12 cellular contexts compared by ENCODE assay signal in the genomic region with DNA sequence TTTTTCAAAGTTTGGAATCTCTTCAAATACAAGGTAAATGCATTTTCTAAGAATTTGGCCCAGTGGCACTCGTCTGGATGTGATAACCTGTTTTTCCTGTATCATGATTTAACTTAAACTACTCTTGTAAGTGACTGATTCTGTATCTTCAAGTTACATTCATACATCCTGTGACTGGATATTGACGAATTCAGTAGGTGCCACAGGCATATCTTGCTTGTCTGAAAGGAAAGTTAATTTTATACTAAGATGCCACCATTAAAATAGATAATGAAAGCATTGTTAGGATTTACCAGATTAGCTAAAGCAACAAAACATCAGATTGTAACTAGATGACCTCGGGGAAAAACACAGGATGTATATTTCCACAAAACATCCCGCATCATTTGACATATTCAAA.
DNase-seq lines count a peak whose midpoint lies in the region; ATAC-seq and TF ChIP-seq lines count a peak whose summit lies in the region.
"Had no signal": no experiment of that assay in that cellular context is flagged by ENCODE, and none has a peak within 500 bp of the region (broad histone marks: within the 10 kb centered on the region; RNA-seq: fewer than 3 reads in every experiment).

No MANE protein-coding gene starts in this region.

- H3K27me3 ChIP-seq in foreskin keratinocyte (no peaks in the 10 kb centered on the region), smooth muscle cell (ENCODE audit: low read depth) (no peaks in the 10 kb centered on the region)

- no peaks in the 10 kb centered on the region for H3K36me3 ChIP-seq in smooth muscle cell (ENCODE audit: low read depth)

- H3K4me1 Mint-ChIP-seq in activated CD4-positive, alpha-beta T cell treated with anti-CD3 and anti-CD28 coated beads, Interleukin-2, amount 10 ng/mL, durations not matched to agents 24 days and 14 days = no peaks in the 10 kb centered on the region
- H3K4me1 Mint-ChIP-seq: CD8-positive, alpha-beta memory T cell had no signal

- H3K27me3 Mint-ChIP-seq in activated CD4-positive, alpha-beta T cell treated with anti-CD3 and anti-CD28 coated beads, Interleukin-2, amount 10 ng/mL, durations not matched to agents 24 days and 14 days = no peaks in the 10 kb centered on the region
- H3K27me3 Mint-ChIP-seq: CD8-positive, alpha-beta memory T cell had no signal

- H3K27ac ChIP-seq in foreskin keratinocyte (no peak overlapping the region), smooth muscle cell (ENCODE audit: low read depth) (no peak overlapping the region)

- H2AFZ ChIP-seq in smooth muscle cell (ENCODE audit: low read depth) = no peak overlapping the region

- H3K4me3 ChIP-seq in smooth muscle cell = no peak overlapping the region

- H3K79me2 ChIP-seq in smooth muscle cell (ENCODE audit: low read depth) = no peaks in the 10 kb centered on the region

- intact Hi-C loops in activated CD4-positive, alpha-beta T cell treated with anti-CD3 and anti-CD28 coated beads, Interleukin-2, amount 10 ng/mL, durations not matched to agents 24 days and 14 days (cut with micrococcal nuclease) = loop anchor here (1.0 kb wide), 2 partner anchors 14 to 19 kb away; no protein-coding TSS in a partner anchor

- no peaks in the 10 kb centered on the region for H3K9me3 Mint-ChIP-seq in activated CD4-positive, alpha-beta T cell treated with anti-CD3 and anti-CD28 coated beads, Interleukin-2, amount 10 ng/mL, durations not matched to agents 24 days and 14 days

- no peak overlapping the region for H3K4me2 ChIP-seq in smooth muscle cell

- H3K4me3 Mint-ChIP-seq in activated CD4-positive, alpha-beta T cell treated with anti-CD3 and anti-CD28 coated beads, Interleukin-2, amount 10 ng/mL, durations not matched to agents 24 days and 14 days = no peak overlapping the region
- H3K4me3 Mint-ChIP-seq: CD8-positive, alpha-beta memory T cell had no signal

- no peaks in the 10 kb centered on the region for H3F3A ChIP-seq in smooth muscle cell (ENCODE audit: low read depth)

- TF ChIP-seq CTCF in foreskin keratinocyte (conservative IDR thresholded peaks at IDR 0.05) (no peak), smooth muscle cell (IDR thresholded peaks at IDR 0.05; ENCODE audit: borderline replicate concordance, insufficient read depth, poor library complexity, severe bottlenecking) (no peak)

- no peak overlapping the region for H3K27ac Mint-ChIP-seq in activated CD4-positive, alpha-beta T cell treated with anti-CD3 and anti-CD28 coated beads, Interleukin-2, amount 10 ng/mL, durations not matched to agents 24 days and 14 days
- H3K27ac Mint-ChIP-seq: CD8-positive, alpha-beta memory T cell had no signal

- H3K9ac ChIP-seq in smooth muscle cell (ENCODE audit: low read depth) = no peak overlapping the region

- no peaks in the 10 kb centered on the region for H3K36me3 Mint-ChIP-seq in activated CD4-positive, alpha-beta T cell treated with anti-CD3 and anti-CD28 coated beads, Interleukin-2, amount 10 ng/mL, durations not matched to agents 24 days and 14 days (ENCODE audit: low read depth)

- WGBS in smooth muscle cell (ENCODE audit: low lambda C conversion rate) = 84% methylated on average over 4 of the region's 4 CpGs

- peak; percentile 4 for ATAC-seq in GM18520 (IDR thresholded peaks at IDR 0.05; ENCODE audit: unreplicated experiment)
- ATAC-seq in GM21723 (IDR thresholded peaks at IDR 0.05; ENCODE audit: unreplicated experiment) = peak; percentile 17
- peak; percentile 22 for ATAC-seq in HG03342 (IDR thresholded peaks at IDR 0.05; ENCODE audit: unreplicated experiment)
- ATAC-seq in foreskin keratinocyte = peak; percentile 54

- DNase-seq in foreskin keratinocyte (no peak), smooth muscle cell (lab: John Stamatoyannopoulos, UW; ENCODE audit: unreplicated experiment) (no peak), HuH-7.5 (ENCODE audit: low spot score) (no peak), Ammon's horn (ENCODE audit: low spot score) (no peak)
- DNase-seq in activated CD4-positive, alpha-beta T cell treated with anti-CD3 and anti-CD28 coated beads, Interleukin-2, amount 10 ng/mL, durations not matched to agents 24 days and 14 days = no peak
- DNase-seq: aorta; CD8-positive, alpha-beta memory T cell; IMR-90; stimulated activated CD4-positive, alpha-beta T cell treated with anti-CD3 and anti-CD28 coated beads, Interleukin-2, amount 100 ng/mL, for 24 hours had no signal

- H3K4me1 ChIP-seq in foreskin keratinocyte (peaks cover 9% of the 10 kb centered on the region), smooth muscle cell (ENCODE audit: low read depth) (peaks cover 53% of the 10 kb centered on the region)

- H4K20me1 ChIP-seq in smooth muscle cell (ENCODE audit: low read depth) = no peaks in the 10 kb centered on the region

- no peaks in the 10 kb centered on the region for H3K9me3 ChIP-seq in smooth muscle cell (replicated peaks; ENCODE audit: low read depth)

Comparison
In these comparisons a context has a peak if more than half of its experiments do, and no peak if none do; other contexts are left out.
1. ATAC-seq: peak in every context shown above with its lines; median percentile 54 in foreskin keratinocyte; 22 in HG03342; 17 in GM21723; 4 in GM18520.